19 cellular contexts compared by ENCODE assay signal in the genomic region with DNA sequence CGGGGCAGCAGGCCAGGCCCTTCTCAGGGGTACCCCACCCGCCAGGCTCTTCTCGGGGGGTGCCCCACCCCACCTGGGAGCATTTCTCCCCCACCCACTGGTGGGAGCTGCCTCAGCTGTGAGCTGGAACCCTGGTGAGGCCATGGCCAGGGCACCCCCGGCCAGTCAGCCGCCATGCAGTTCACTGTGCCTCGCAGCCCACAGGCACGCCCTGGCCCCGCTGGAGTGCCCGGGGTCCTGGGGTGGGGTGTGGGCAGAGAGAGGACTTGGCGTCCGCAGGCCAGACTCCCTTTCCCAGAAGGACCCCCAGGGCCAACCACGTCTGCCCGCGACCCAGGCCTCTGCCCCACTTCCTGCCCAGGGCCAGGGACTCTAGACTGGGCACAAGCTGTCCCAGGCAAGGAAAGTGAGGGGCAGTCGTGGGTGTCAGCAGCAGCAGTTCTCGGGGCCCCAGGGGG. TPM values are rescaled to one million over a fixed set of nuclear protein-coding genes. Genes with fewer than 3 reads are reported as not detected.
DNase-seq lines count a peak whose midpoint lies in the region; ATAC-seq, FAIRE-seq and TF ChIP-seq lines count a peak whose summit lies in the region.
"Had no signal": no experiment of that assay in that cellular context is flagged by ENCODE, and none has a peak within 500 bp of the region (broad histone marks: within the 10 kb centered on the region; RNA-seq: fewer than 3 reads in every experiment).

No MANE protein-coding gene starts in this region.

- H3K4me2 ChIP-seq in HepG2 (ENCODE audit: low read depth, low read length) = no peak overlapping the region

- H3K4me1 ChIP-seq in right lobe of liver = no peaks in the 10 kb centered on the region
- peaks cover 12% of the 10 kb centered on the region for H3K4me1 ChIP-seq in HepG2 (ENCODE audit: insufficient read depth, low read length)
- no peaks in the 10 kb centered on the region for H3K4me1 ChIP-seq in mucosa of descending colon (ENCODE audit: low read depth)
- H3K4me1 ChIP-seq in aorta (ENCODE audit: control insufficient read depth in 1 of 2, insufficient read depth in 2 of 2, low read length in 2 of 2) = no peaks in the 10 kb centered on the region
- H3K4me1 ChIP-seq: HAP-1 had no signal

- CTCF ChIA-PET in HepG2 (lab: Yijun Ruan, JAX; ENCODE audit: low intra/inter-chr PET ratio, low total read pairs) = no interaction called here

- no peak for ATAC-seq in Right ventricle myocardium inferior
- no peak for ATAC-seq in left cardiac atrium
- ATAC-seq in right lobe of liver = no peak
- no peak for ATAC-seq in HepG2
- no peak for ATAC-seq in mucosa of descending colon
- no peak for ATAC-seq in aorta (ENCODE audit: low FRiP score)
- ATAC-seq in HG02759 (IDR thresholded peaks at IDR 0.05; ENCODE audit: unreplicated experiment) = no peak

- no TSS peak for BruUV-seq in HepG2 (replicated peaks; lab: Mats Ljungman, UMichigan)

- no peak for FAIRE-seq in HepG2 (lab: Jason Lieb, UNC)
- FAIRE-seq: GM19239 had no signal

- no peak for TF ChIP-seq RAD21 in HepG2 (CRISPR knock-in tag; IDR thresholded peaks at IDR 0.05)

- H3K4me3 ChIP-seq in right lobe of liver (no peak overlapping the region), HepG2 (replicated peaks in 1 of 3; ENCODE audit: insufficient read depth in 1 of 3, low read depth in 2 of 3, low read length in 3 of 3) (no peak overlapping the region), mucosa of descending colon (no peak overlapping the region), aorta (ENCODE audit: low read length in 2 of 2) (no peak overlapping the region)
- H3K4me3 ChIP-seq: HAP-1 had no signal

- H3K27me3 ChIP-seq in right lobe of liver (no peaks in the 10 kb centered on the region), HepG2 (ENCODE audit: control insufficient read depth in 1 of 2, insufficient read depth in 2 of 2, low read length in 2 of 2) (peaks cover 3 to 11% of the 10 kb centered on the region in 2 experiments; a peak in 4 of 5 replicates), aorta (ENCODE audit: control insufficient read depth in 1 of 2, insufficient read depth in 2 of 2, low read length in 1 of 2) (no peaks in the 10 kb centered on the region)

- H3K9me3 ChIP-seq in right lobe of liver (no peaks in the 10 kb centered on the region), HepG2 (ENCODE audit: low read length) (no peaks in the 10 kb centered on the region), mucosa of descending colon (no peaks in the 10 kb centered on the region), aorta (ENCODE audit: control insufficient read depth, low read length) (no peaks in the 10 kb centered on the region)
- H3K9me3 ChIP-seq: HAP-1 had no signal

- WGBS in right lobe of liver (ENCODE audit: insufficient coverage, low coverage, low lambda C conversion rate, missing lambda C conversion rate) = no CpG with 5 or more reads among the region's 16 CpGs
- no CpG with 5 or more reads among the region's 16 CpGs for WGBS in HepG2 (ENCODE audit: low lambda C conversion rate)
- WGBS in aorta, 2 donors = 87 to 92% methylated on average over 13 to 16 of the region's 16 CpGs

- in situ Hi-C loops in HepG2 (cut with HindIII; ENCODE audit: extremely low pct_ligation_motif_present, low pct_unique_long_range_greater_than_20kb) = no loop called here

- no peak overlapping the region for H2AFZ ChIP-seq in HepG2 (ENCODE audit: low read length)

- DNase-seq in Right ventricle myocardium inferior (ENCODE audit: missing footprints) (peak; percentile 60), left cardiac atrium (no peak), right lobe of liver (peak in 2 of 3 donors; percentile 14 to 46), HepG2 (ENCODE audit: low spot score) (no peak), mucosa of descending colon (peak in 2 of 3 donors; percentile 14 to 40), aorta (peak; percentile 33 to 55), hippocampal formation (lab: John Stamatoyannopoulos, UW) (no peak)
- DNase-seq: COR-L47, DND-41, GDM1, GOT3, HFFc6, IMR-90 had no signal

- H3K9ac ChIP-seq in HepG2 (ENCODE audit: insufficient read depth, low read depth, low read length) = no peak overlapping the region

- POLR2A ChIA-PET in HepG2 (lab: Yijun Ruan, JAX) = no interaction called here

- no peak overlapping the region for H3K27ac ChIP-seq in right lobe of liver
- no peak overlapping the region for H3K27ac ChIP-seq in HepG2 (ENCODE audit: extremely low read length, insufficient read depth, low read length)
- H3K27ac ChIP-seq in aorta (ENCODE audit: low read depth in 1 of 2, low read length in 2 of 2) = no peak overlapping the region
- H3K27ac ChIP-seq: 22Rv1, C4-2B, HL-60 had no signal

- TF ChIP-seq EP300 in HepG2 (IDR thresholded peaks at IDR 0.05; ENCODE audit: low read depth in 2 of 2, low read length in 2 of 2) = no peak
- TF ChIP-seq EP300 in HepG2 (CRISPR knock-in tag; IDR thresholded peaks at IDR 0.05; ENCODE audit: borderline replicate concordance) = no peak

- no peaks in the 10 kb centered on the region; the same call in 1 of the 2 replicates for H4K20me1 ChIP-seq in HepG2 (ENCODE audit: insufficient read depth, low read length)

- no peak for TF ChIP-seq POLR2A in right lobe of liver (IDR thresholded peaks at IDR 0.05)
- no peak for TF ChIP-seq POLR2A in HepG2 (IDR thresholded peaks at IDR 0.05; ENCODE audit: insufficient read depth in 1 of 2, low read depth in 2 of 2, low read length in 2 of 2)

- intact Hi-C loops in Right ventricle myocardium inferior (cut with DNase I) = no loop called here
- intact Hi-C loops in left cardiac atrium (cut with DNase I) = no loop called here
- intact Hi-C loops in right lobe of liver (cut with DNase I) = no loop called here
- intact Hi-C loops in HepG2 (cut with micrococcal nuclease; ENCODE audit: unreplicated experiment) = no loop called here
- intact Hi-C loops in mucosa of descending colon (cut with DNase I, micrococcal nuclease) = no loop called here
- intact Hi-C loops in aorta (cut with DNase I) = no loop called here

- TF ChIP-seq CTCF in right lobe of liver (IDR thresholded peaks at IDR 0.05) = no peak
- TF ChIP-seq CTCF in HepG2 (CRISPR knock-in tag; IDR thresholded peaks at IDR 0.05) = no peak
- no peak for TF ChIP-seq CTCF in mucosa of descending colon (IDR thresholded peaks at IDR 0.05)

- no peaks in the 10 kb centered on the region for H3K79me2 ChIP-seq in HepG2 (ENCODE audit: insufficient read depth, low read length)

- H3K36me3 ChIP-seq in right lobe of liver (no peaks in the 10 kb centered on the region), HepG2 (replicated peaks in 1 of 2; ENCODE audit: control insufficient read depth in 1 of 2, insufficient read depth in 2 of 2, low read length in 2 of 2) (no peaks in the 10 kb centered on the region), mucosa of descending colon (ENCODE audit: low read depth) (no peaks in the 10 kb centered on the region), aorta (ENCODE audit: control insufficient read depth in 1 of 2, insufficient read depth in 2 of 2, low read length in 1 of 2) (no peaks in the 10 kb centered on the region)

TF ChIP-seq in HepG2, 621 proteins besides CTCF, POLR2A, EP300 and RAD21 (continues in another document):
- TF ChIP-seq TP53 (CRISPR knock-in tag; conservative IDR thresholded peaks at IDR 0.05) = no peak
- no peak for TF ChIP-seq MXI1 (IDR thresholded peaks at IDR 0.05; ENCODE audit: borderline replicate concordance, low read depth, low read length)
- no peak for TF ChIP-seq EHMT2 (IDR thresholded peaks at IDR 0.05; ENCODE audit: borderline replicate concordance, low read depth, low read length)
- TF ChIP-seq ADNP (CRISPR knock-in tag; IDR thresholded peaks at IDR 0.05) = no peak
- no peak for TF ChIP-seq GABPB1 (CRISPR knock-in tag; IDR thresholded peaks at IDR 0.05)
- no peak for TF ChIP-seq CCDC6 (CRISPR knock-in tag; IDR thresholded peaks at IDR 0.05)

RNA-seq across cellular contexts. Expression of gene DPYSL4, which starts 13.1 kb away (rescaled TPM):
- total RNA-seq in Right ventricle myocardium inferior (24.9 TPM), left cardiac atrium (1 to 10 TPM; 1.4 to 9.9 TPM), right lobe of liver (under 1 TPM in 3 of 6 experiments, not detected in 3; 0.24 to 0.31 (median 0.25) TPM), HepG2 (2016; rRNA removed; fragmentation: Illumina TruSeq; extraction: Trizol) (0.38 and 0.84 TPM in 2 replicates), mucosa of descending colon (1 to 10 TPM in 1 of 3 donors, under 1 TPM in 2; 0.46 to 1.3 (median 0.55) TPM), aorta (1 to 10 TPM in 1 of 2 donors, under 1 TPM in 1; 0.84 to 1.4 TPM)
- total RNA-seq in HepG2 (2016; cell fraction: cytosol; rRNA removed; fragmentation: Illumina TruSeq; extraction: Trizol; ENCODE audit: low read depth) = 0.30 and 0.53 TPM in 2 replicates
- 0.28 and 0.67 TPM in 2 replicates for total RNA-seq in HepG2 (2016; cell fraction: insoluble cytoplasmic fraction; rRNA removed; fragmentation: Illumina TruSeq; extraction: Trizol)
- total RNA-seq in HepG2 (2016; cell fraction: membrane; rRNA removed; fragmentation: Illumina TruSeq; extraction: Trizol) = 0.65 and 0.72 TPM in 2 replicates
- total RNA-seq in HepG2 (2016; cell fraction: nucleus; rRNA removed; fragmentation: Illumina TruSeq; extraction: Trizol) = 0.25 and 0.85 TPM in 2 replicates
- polyA plus RNA-seq in HepG2 (2011; rRNA removed) (1.2 and 2.1 TPM in 2 replicates), aorta (under 1 TPM in 1 of 2 donors, not detected in 1; 0.95 TPM)
- 0.87 and 0.98 TPM in 2 replicates for polyA plus RNA-seq in HepG2 (2011; cell fraction: cytosol; rRNA removed)
- polyA plus RNA-seq in HepG2 (2011; cell fraction: nucleus; rRNA removed) = 6.5 and 9.7 TPM in 2 replicates
- 0.76 and 1.7 TPM in 2 replicates for polyA plus RNA-seq in HepG2 (2012)
- polyA plus RNA-seq in HepG2 (2016; cell fraction: cytosol; fragmentation: Illumina TruSeq; extraction: Trizol; ENCODE audit: low read depth) = 0.43 and 0.57 TPM in 2 replicates
- 0.42 and 0.70 TPM in 2 replicates for polyA plus RNA-seq in HepG2 (2016; cell fraction: insoluble cytoplasmic fraction; fragmentation: Illumina TruSeq; extraction: Trizol; ENCODE audit: low read depth)
- 0.53 and 0.62 TPM in 2 replicates for polyA plus RNA-seq in HepG2 (2016; cell fraction: membrane; fragmentation: Illumina TruSeq; extraction: Trizol; ENCODE audit: low read depth)
- 1.1 and 1.7 TPM in 2 replicates for polyA plus RNA-seq in HepG2 (2016; cell fraction: nucleus; fragmentation: Illumina TruSeq; extraction: Trizol; ENCODE audit: insufficient read depth, low read depth)
- polyA minus RNA-seq in HepG2 (2011; rRNA and poly(A)+ RNA removed; ENCODE audit: low replicate concordance) = 0.07 and 2.3 TPM in 2 replicates
- polyA minus RNA-seq in HepG2 (2011; cell fraction: cytosol; rRNA and poly(A)+ RNA removed) = 1.1 and 1.6 TPM in 2 replicates
- polyA minus RNA-seq in HepG2 (2011; cell fraction: nucleus; rRNA and poly(A)+ RNA removed) = 1.2 TPM in 2 replicates

Comparison
In these comparisons a context has a peak if more than half of its experiments do, and no peak if none do; other contexts are left out.
1. DNase-seq: peak in Right ventricle myocardium inferior (single experiment), right lobe of liver (2 of 3), mucosa of descending colon (2 of 3) and aorta (2 of 2); none in left cardiac atrium (single experiment), HepG2 (single experiment) and hippocampal formation (0 of 2).